Comparison of ENCODE assay signal across 6 cellular contexts in genomic region chr2:241150660-241151530, GRCh38. TPM values are rescaled to one million over a fixed set of nuclear protein-coding genes. Genes with fewer than 3 reads are reported as not detected.
A peak's percentile ranks its signal among the peaks of the same experiment; 100 is the strongest.
DNase-seq lines count a peak whose midpoint lies in the region; TF ChIP-seq lines count a peak whose summit lies in the region.

No MANE protein-coding gene starts in this region.

- H3K4me3 ChIP-seq in GM06990 (replicated peaks; ENCODE audit: low read depth, low read length) (peak overlapping the region; percentile 93), WERI-Rb-1 (ENCODE audit: low read depth, low read length) (peak overlapping the region; percentile 66)

- TF ChIP-seq CTCF in GM06990 (IDR thresholded peaks at IDR 0.05; ENCODE audit: insufficient read depth, low read length, poor library complexity, severe bottlenecking), result no peak
- no peak for TF ChIP-seq CTCF in WERI-Rb-1 (IDR thresholded peaks at IDR 0.05; ENCODE audit: low read depth, low read length)

- H3K27me3 ChIP-seq in GM06990 (replicated peaks; ENCODE audit: control insufficient read depth, insufficient read depth, low read length), result no peaks in the 10 kb centered on the region
- H3K27me3 ChIP-seq in WERI-Rb-1 (ENCODE audit: insufficient read depth, low read depth, severe bottlenecking), result no peaks in the 10 kb centered on the region

- DNase-seq in GM06990 (ENCODE audit: extremely low read depth, insufficient read length), result no peak
- DNase-seq in WERI-Rb-1, result no peak
- peak; percentile 24 for DNase-seq in left kidney (ENCODE audit: low read depth, low spot score)
- DNase-seq in A172 (ENCODE audit: low spot score), result no peak
- DNase-seq in AG20443 (ENCODE audit: low spot score), result no peak
- DNase-seq in COR-L47 (lab: John Stamatoyannopoulos, UW), result no peak

- H3K27ac ChIP-seq in WERI-Rb-1, result peak overlapping the region; percentile 69

- no peaks in the 10 kb centered on the region for H3K9me3 ChIP-seq in WERI-Rb-1 (ENCODE audit: severe bottlenecking)

- H3K36me3 ChIP-seq in GM06990 (ENCODE audit: control insufficient read depth, insufficient read depth, low read length) (peaks cover 3% of the 10 kb centered on the region; the same call in 1 of the 2 replicates), WERI-Rb-1 (peaks cover 12% of the 10 kb centered on the region)

RNA-seq across cellular contexts. Expression of gene PPP1R7, which starts 0.6 kb away (rescaled TPM):
- total RNA-seq in A172 (2014; rRNA removed; shearing (Covaris generic)), result 125 and 132 TPM in 2 replicates

RNA-seq across cellular contexts. Expression of gene PASK, which starts 1.6 kb away (rescaled TPM):
- total RNA-seq in A172 (2014; rRNA removed; shearing (Covaris generic)), result 5.9 and 7.5 TPM in 2 replicates

RNA-seq across cellular contexts. Expression of gene ANO7, which starts 37.6 kb away (rescaled TPM):
- total RNA-seq in A172 (2014; rRNA removed; shearing (Covaris generic)), result 0.03 and 0.72 TPM in 2 replicates

RNA-seq across cellular contexts. Expression of gene MTERF4, which starts 48.8 kb away (rescaled TPM):
- 39.0 and 46.2 TPM in 2 replicates for total RNA-seq in A172 (2014; rRNA removed; shearing (Covaris generic))
